ENCODE assay signal across 30 cellular contexts in the genomic region with DNA sequence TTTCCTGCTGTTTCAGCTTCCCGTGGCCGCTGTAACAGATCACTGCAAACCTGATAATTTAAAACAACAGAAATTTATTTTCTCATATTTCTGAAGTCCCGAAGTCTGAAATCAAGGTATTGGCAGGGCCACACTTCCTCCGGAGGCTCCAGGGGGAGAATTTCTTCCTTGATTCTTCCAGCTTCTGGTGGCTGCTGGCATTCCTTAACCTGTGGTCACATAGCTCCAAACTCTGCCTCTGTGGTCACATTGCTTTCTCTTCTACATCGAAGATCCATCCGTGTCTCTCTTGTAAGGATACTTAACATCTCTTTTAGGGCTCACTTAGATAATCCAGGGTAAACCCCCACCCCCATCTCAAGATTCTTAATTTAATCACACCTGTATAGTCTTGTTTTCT. TPM values are rescaled to one million over a fixed set of nuclear protein-coding genes. Genes with fewer than 3 reads are reported as not detected.
"Had no signal": no experiment of that assay in that cellular context is flagged by ENCODE, and none has a peak within 500 bp of the region (broad histone marks: within the 10 kb centered on the region; RNA-seq: fewer than 3 reads in every experiment).

No MANE protein-coding gene starts in this region.

- DNase-seq: activated CD4-positive, alpha-beta memory T cell treated with anti-CD3 and anti-CD28 coated beads for 36 hours; activated CD4-positive, alpha-beta T cell treated with anti-CD3 and anti-CD28 coated beads, Interleukin-2, amount 10 ng/mL, durations not matched to agents 7 days and 5 days; activated gamma-delta T cell treated with Interleukin-2 at 50 U/mL for 16 hours; activated naive CD4-positive, alpha-beta T cell treated with anti-CD3 and anti-CD28 coated beads for 36 hours; activated T-cell treated with anti-CD3 and anti-CD28 coated beads, Interleukin-2, amount 50 U/mL, for 1 hour; activated T-cell treated with anti-CD3 and anti-CD28 coated beads, Interleukin-2, amount 50 U/mL, for 72 hours; adrenal gland; anterior cingulate cortex; central memory CD4-positive, alpha-beta T cell; Kasumi-1; MM.1S; MV-4-11; NCI-H1092; NCI-H1436 treated with DMSO at 0.1 percent for 48 hours; NCI-H1694 treated with DMSO at 0.1 percent for 48 hours; NCI-H2029; NCI-H510A; NCI-H526; NCI-H748 treated with DMSO at 0.1 percent for 48 hours; NK-92 treated with Interleukin-12 subunit alpha and Interleukin-12 subunit beta, amount 100 ng/mL, for 24 hours; PC-3; SHP77; SJCRH30; T1000 had no signal

- H3K27ac Mint-ChIP-seq: activated CD4-positive, alpha-beta memory T cell treated with anti-CD3 and anti-CD28 coated beads for 36 hours; activated CD4-positive, alpha-beta T cell treated with anti-CD3 and anti-CD28 coated beads, Interleukin-2, amount 10 ng/mL, durations not matched to agents 7 days and 5 days; activated naive CD4-positive, alpha-beta T cell treated with anti-CD3 and anti-CD28 coated beads for 36 hours; activated naive CD4-positive, alpha-beta T cell treated with anti-CD3 and anti-CD28 coated beads, Interleukin-2, amount 50 U/mL, for 72 hours; activated T-cell treated with anti-CD3 and anti-CD28 coated beads, Interleukin-2, amount 50 U/mL, for 72 hours; activated T-helper 17 cell treated with anti-CD3 and anti-CD28 coated beads, Interleukin-2, amount 50 U/mL, for 72 hours; brain had no signal

- H3K9me3 Mint-ChIP-seq: activated CD4-positive, alpha-beta memory T cell treated with anti-CD3 and anti-CD28 coated beads for 36 hours; activated CD4-positive, alpha-beta T cell treated with anti-CD3 and anti-CD28 coated beads, Interleukin-2, amount 10 ng/mL, durations not matched to agents 7 days and 5 days; activated naive CD4-positive, alpha-beta T cell treated with anti-CD3 and anti-CD28 coated beads for 36 hours; activated naive CD4-positive, alpha-beta T cell treated with anti-CD3 and anti-CD28 coated beads, Interleukin-2, amount 50 U/mL, for 72 hours; activated T-cell treated with anti-CD3 and anti-CD28 coated beads, Interleukin-2, amount 50 U/mL, for 72 hours; activated T-helper 17 cell treated with anti-CD3 and anti-CD28 coated beads, Interleukin-2, amount 50 U/mL, for 72 hours had no signal

- H3K36me3 Mint-ChIP-seq: activated CD4-positive, alpha-beta memory T cell treated with anti-CD3 and anti-CD28 coated beads for 36 hours; activated naive CD4-positive, alpha-beta T cell treated with anti-CD3 and anti-CD28 coated beads, Interleukin-2, amount 50 U/mL, for 72 hours; brain had no signal

- H3K4me1 Mint-ChIP-seq: activated CD4-positive, alpha-beta T cell treated with anti-CD3 and anti-CD28 coated beads, Interleukin-2, amount 10 ng/mL, durations not matched to agents 7 days and 5 days; activated T-helper 17 cell treated with anti-CD3 and anti-CD28 coated beads, Interleukin-2, amount 50 U/mL, for 72 hours had no signal

- ATAC-seq: activated naive CD4-positive, alpha-beta T cell treated with anti-CD3 and anti-CD28 coated beads, Interleukin-2, amount 50 U/mL, for 72 hours; activated T-cell treated with anti-CD3 and anti-CD28 coated beads, Interleukin-2, amount 50 U/mL, for 72 hours; activated T-helper 17 cell treated with anti-CD3 and anti-CD28 coated beads, Interleukin-2, amount 50 U/mL, for 72 hours; PC-3 had no signal

- H3K4me3 Mint-ChIP-seq: activated CD4-positive, alpha-beta memory T cell treated with anti-CD3 and anti-CD28 coated beads for 36 hours; activated CD4-positive, alpha-beta T cell treated with anti-CD3 and anti-CD28 coated beads, Interleukin-2, amount 10 ng/mL, durations not matched to agents 7 days and 5 days; activated naive CD4-positive, alpha-beta T cell treated with anti-CD3 and anti-CD28 coated beads for 36 hours; activated T-cell treated with anti-CD3 and anti-CD28 coated beads, Interleukin-2, amount 50 U/mL, for 72 hours; activated T-helper 17 cell treated with anti-CD3 and anti-CD28 coated beads, Interleukin-2, amount 50 U/mL, for 72 hours; brain had no signal

RNA-seq across cellular contexts. Expression of a gene that starts 17.4 kb away (rescaled TPM):
- total RNA-seq: activated CD4-positive, alpha-beta memory T cell treated with anti-CD3 and anti-CD28 coated beads for 36 hours; activated CD4-positive, alpha-beta T cell treated with anti-CD3 and anti-CD28 coated beads, Interleukin-2, amount 10 ng/mL, durations not matched to agents 7 days and 5 days; activated CD8-positive, alpha-beta memory T cell treated with anti-CD3 and anti-CD28 coated beads for 36 hours; activated naive CD4-positive, alpha-beta T cell treated with anti-CD3 and anti-CD28 coated beads for 36 hours; activated naive CD4-positive, alpha-beta T cell treated with anti-CD3 and anti-CD28 coated beads, Interleukin-2, amount 50 U/mL, for 72 hours; activated T-cell treated with anti-CD3 and anti-CD28 coated beads, Interleukin-2, amount 50 U/mL, for 72 hours; activated T-helper 17 cell treated with anti-CD3 and anti-CD28 coated beads, Interleukin-2, amount 50 U/mL, for 72 hours; SJCRH30; T-helper 1 cell treated with Interleukin-12 subunit alpha and Interleukin-12 subunit beta and Interleukin-4 antibody, amounts not matched to agents 30 ng/mL and 1 ng/mL, for 36 hours; T-helper 2 cell treated with Interferon-gamma antibody and Interleukin-4, amounts not matched to agents 100 ng/mL and 5 ng/mL, for 36 hours had no signal
